ENCODE assay signal across 8 cellular contexts in genomic region chr2:157875720-157876065, GRCh38. TPM values are rescaled to one million over a fixed set of nuclear protein-coding genes. Genes with fewer than 3 reads are reported as not detected.
DNase-seq lines count a peak whose midpoint lies in the region; ATAC-seq and TF ChIP-seq lines count a peak whose summit lies in the region.

No MANE protein-coding gene starts in this region.

- peaks cover 27% of the 10 kb centered on the region for H3K4me1 ChIP-seq in mononuclear cell (ENCODE audit: insufficient read depth, low read length)
- H3K4me1 ChIP-seq in testis, result peaks cover 6% of the 10 kb centered on the region

- ATAC-seq in GM19328 (IDR thresholded peaks at IDR 0.05; ENCODE audit: unreplicated experiment) (peak; percentile 36), HG03342 (IDR thresholded peaks at IDR 0.05; ENCODE audit: unreplicated experiment) (peak; percentile 37)

- TF ChIP-seq POLR2A in testis (IDR thresholded peaks at IDR 0.05), result no peak

- H3K27ac ChIP-seq in WERI-Rb-1 (peak overlapping the region; percentile 78), dorsolateral prefrontal cortex (peak overlapping the region in 54 of 59 donors; percentile 84 to 97 (median 93)), testis (peak overlapping the region; percentile 92 to 94)

- H3K9me3 ChIP-seq in WERI-Rb-1 (ENCODE audit: severe bottlenecking) (no peaks in the 10 kb centered on the region), mononuclear cell (ENCODE audit: low read depth, low read length) (no peaks in the 10 kb centered on the region), testis (no peaks in the 10 kb centered on the region)

- intact Hi-C loops in dorsolateral prefrontal cortex (cut with DNase I), result loop anchor here (2.0 to 10.0 kb wide), 5 partner anchors 37 to 541 kb away; partner anchors contain the start of gene ACVR1C (in 1 of the 2)
- intact Hi-C loops in testis (cut with DNase I; ENCODE audit: low total_unique reads), result no loop called here

- H3K27me3 ChIP-seq in WERI-Rb-1 (ENCODE audit: insufficient read depth, low read depth, severe bottlenecking) (no peaks in the 10 kb centered on the region), dorsolateral prefrontal cortex (no peaks in the 10 kb centered on the region), mononuclear cell (ENCODE audit: insufficient read depth, low read length) (no peaks in the 10 kb centered on the region), testis (no peaks in the 10 kb centered on the region)

- 3% methylated on average over 26 of the region's 49 CpGs; no CpG with 5 or more reads in 1 of the 2 donors for WGBS in testis, 2 donors

- H3K36me3 ChIP-seq in WERI-Rb-1 (no peaks in the 10 kb centered on the region), testis (ENCODE audit: low read depth, missing control alignments) (no peaks in the 10 kb centered on the region)

- peak overlapping the region; percentile 56 for H3K4me3 ChIP-seq in WERI-Rb-1 (ENCODE audit: low read depth, low read length)
- H3K4me3 ChIP-seq in dorsolateral prefrontal cortex, result peak overlapping the region; percentile 49 to 88 (median 78)
- H3K4me3 ChIP-seq in mononuclear cell (ENCODE audit: low read length), result peak overlapping the region; percentile 56
- peak overlapping the region; percentile 74 to 89 for H3K4me3 ChIP-seq in testis

- TF ChIP-seq CTCF in WERI-Rb-1 (IDR thresholded peaks at IDR 0.05; ENCODE audit: low read depth, low read length), result no peak
- TF ChIP-seq CTCF in dorsolateral prefrontal cortex (IDR thresholded peaks at IDR 0.05 in 54 of 56, conservative IDR thresholded peaks at IDR 0.05 in 2 of 56; ENCODE audit: low read depth in 1 of 56, partially characterized antibody in 56 of 56), result no peak
- TF ChIP-seq CTCF in testis (IDR thresholded peaks at IDR 0.05), result no peak

- DNase-seq in Ammon's horn (ENCODE audit: low spot score) (peak; percentile 47), WERI-Rb-1 (peak; percentile 51), dorsolateral prefrontal cortex (peak in 3 of 10 donors; percentile 39 to 75 (median 46)), testis (peak; percentile 38), NCI-H1436 (lab: John Stamatoyannopoulos, UW) (no peak)

RNA-seq across cellular contexts. Expression of gene ACVR1, which starts 0.4 kb away (rescaled TPM):
- total RNA-seq in dorsolateral prefrontal cortex, result 10 to 100 TPM; 12.1 to 49.9 (median 22.3) TPM
- 8.1 TPM for total RNA-seq in mononuclear cell
- 10 to 100 TPM; 10.3 to 14.9 TPM for total RNA-seq in testis
- polyA plus RNA-seq in testis (ENCODE audit: insufficient read depth, low read depth, low replicate concordance), result 15.3 TPM
